In genomic region chr4:24622435-24622834, GRCh38 we compare ENCODE assay signal across 2 cellular contexts.
TF ChIP-seq lines count a peak whose summit lies in the region.

No MANE protein-coding gene starts in this region.

TF ChIP-seq in GM23338, 12 proteins besides CTCF, POLR2A, EP300 and RAD21 (continued from another document):
- TF ChIP-seq NANOG (IDR thresholded peaks at IDR 0.05; ENCODE audit: borderline replicate concordance) (no peak), ETS1 (IDR thresholded peaks at IDR 0.05) (no peak), JUNB (IDR thresholded peaks at IDR 0.05; ENCODE audit: unreplicated experiment) (no peak), EZH2 (IDR thresholded peaks at IDR 0.05; ENCODE audit: low read depth, unreplicated experiment) (no peak), REST (IDR thresholded peaks at IDR 0.05; ENCODE audit: unreplicated experiment) (no peak), CREB1 (CRISPR knock-in tag; IDR thresholded peaks at IDR 0.05; ENCODE audit: low read depth) (no peak), ZNF114 (CRISPR knock-in tag; IDR thresholded peaks at IDR 0.05) (no peak)

TF ChIP-seq in H1, 55 proteins besides CTCF, POLR2A, EP300 and RAD21 (continued from another document):
- TF ChIP-seq SP2 (IDR thresholded peaks at IDR 0.05; ENCODE audit: low read length): no peak
- TF ChIP-seq CEBPB (IDR thresholded peaks at IDR 0.05; ENCODE audit: low read depth, low read length): no peak
- no peak for TF ChIP-seq EZH2 (IDR thresholded peaks at IDR 0.05; ENCODE audit: low read depth, low read length, severe bottlenecking)
- no peak for TF ChIP-seq SIX5 (IDR thresholded peaks at IDR 0.05; ENCODE audit: low read depth, low read length)
- no peak for TF ChIP-seq TAF1 (IDR thresholded peaks at IDR 0.05; ENCODE audit: low read depth, low read length)
- no peak for TF ChIP-seq KDM4A (IDR thresholded peaks at IDR 0.05; ENCODE audit: low read depth, low read length, severe bottlenecking)
- no peak for TF ChIP-seq JUND (IDR thresholded peaks at IDR 0.05; ENCODE audit: low read length)
- no peak for TF ChIP-seq YY1 (IDR thresholded peaks at IDR 0.05; ENCODE audit: low read depth, low read length)
- TF ChIP-seq ATF2 (IDR thresholded peaks at IDR 0.05; ENCODE audit: low read length): no peak
- TF ChIP-seq RBBP5 (IDR thresholded peaks at IDR 0.05; ENCODE audit: borderline replicate concordance, low read depth, low read length): no peak
- TF ChIP-seq GABPA (IDR thresholded peaks at IDR 0.05; ENCODE audit: borderline replicate concordance, insufficient read depth, low read length): no peak
- no peak for TF ChIP-seq CHD2 (IDR thresholded peaks at IDR 0.05; ENCODE audit: low read length)
- TF ChIP-seq SP4 (IDR thresholded peaks at IDR 0.05; ENCODE audit: low read length): no peak
- no peak for TF ChIP-seq HDAC2 (IDR thresholded peaks at IDR 0.05; ENCODE audit: borderline replicate concordance in 1 of 2, low read depth in 2 of 2, low read length in 2 of 2)
- TF ChIP-seq SP1 (IDR thresholded peaks at IDR 0.05; ENCODE audit: low read depth, low read length): no peak
- TF ChIP-seq TBP (IDR thresholded peaks at IDR 0.05; ENCODE audit: low read depth, low read length): no peak
- TF ChIP-seq POLR2AphosphoS5 (IDR thresholded peaks at IDR 0.05; ENCODE audit: low read depth, low read length): no peak
